In the genomic region with DNA sequence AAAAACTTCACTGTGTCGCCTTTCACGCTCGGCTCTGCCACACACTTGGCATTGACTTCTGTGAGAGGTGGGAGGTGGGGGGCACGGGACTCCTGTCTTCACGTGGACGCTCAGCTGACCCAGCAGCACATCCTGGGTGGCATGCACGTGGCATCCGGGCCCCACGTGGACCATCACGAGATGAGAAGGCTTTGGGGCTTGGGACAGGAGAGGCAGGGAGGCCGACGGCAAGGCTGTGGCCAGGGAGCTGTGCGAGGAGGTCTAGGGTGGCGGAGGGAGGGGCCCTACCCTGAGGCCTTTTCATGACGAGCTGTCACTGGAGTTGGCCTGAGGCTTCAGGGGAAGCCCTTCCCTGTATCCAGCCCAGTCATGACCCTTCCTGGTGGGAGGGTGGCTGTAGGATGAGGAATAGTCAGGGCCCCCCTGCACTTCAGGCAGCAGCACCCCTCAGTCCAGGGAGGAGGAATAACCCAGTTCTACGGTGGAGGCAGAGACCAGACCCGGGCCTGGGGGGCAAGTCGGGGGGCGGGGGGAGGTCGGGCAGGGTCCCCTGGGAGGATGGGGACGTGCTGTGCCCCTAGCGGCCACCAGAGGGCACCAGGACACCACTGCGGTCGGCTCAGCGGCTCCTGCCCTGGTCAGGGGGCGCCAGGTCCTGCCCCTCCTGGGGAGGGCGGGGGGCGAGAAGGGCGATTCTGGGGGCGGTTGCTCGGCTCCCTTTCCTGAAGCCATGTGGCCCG, we compare ENCODE assay signal across 1 cellular context.
TF ChIP-seq lines count a peak whose summit lies in the region.

No MANE protein-coding gene starts in this region.

TF ChIP-seq in WTC11, 78 proteins besides CTCF, POLR2A, EP300 and RAD21 (continued from another document):
- TF ChIP-seq, protein P1, sequence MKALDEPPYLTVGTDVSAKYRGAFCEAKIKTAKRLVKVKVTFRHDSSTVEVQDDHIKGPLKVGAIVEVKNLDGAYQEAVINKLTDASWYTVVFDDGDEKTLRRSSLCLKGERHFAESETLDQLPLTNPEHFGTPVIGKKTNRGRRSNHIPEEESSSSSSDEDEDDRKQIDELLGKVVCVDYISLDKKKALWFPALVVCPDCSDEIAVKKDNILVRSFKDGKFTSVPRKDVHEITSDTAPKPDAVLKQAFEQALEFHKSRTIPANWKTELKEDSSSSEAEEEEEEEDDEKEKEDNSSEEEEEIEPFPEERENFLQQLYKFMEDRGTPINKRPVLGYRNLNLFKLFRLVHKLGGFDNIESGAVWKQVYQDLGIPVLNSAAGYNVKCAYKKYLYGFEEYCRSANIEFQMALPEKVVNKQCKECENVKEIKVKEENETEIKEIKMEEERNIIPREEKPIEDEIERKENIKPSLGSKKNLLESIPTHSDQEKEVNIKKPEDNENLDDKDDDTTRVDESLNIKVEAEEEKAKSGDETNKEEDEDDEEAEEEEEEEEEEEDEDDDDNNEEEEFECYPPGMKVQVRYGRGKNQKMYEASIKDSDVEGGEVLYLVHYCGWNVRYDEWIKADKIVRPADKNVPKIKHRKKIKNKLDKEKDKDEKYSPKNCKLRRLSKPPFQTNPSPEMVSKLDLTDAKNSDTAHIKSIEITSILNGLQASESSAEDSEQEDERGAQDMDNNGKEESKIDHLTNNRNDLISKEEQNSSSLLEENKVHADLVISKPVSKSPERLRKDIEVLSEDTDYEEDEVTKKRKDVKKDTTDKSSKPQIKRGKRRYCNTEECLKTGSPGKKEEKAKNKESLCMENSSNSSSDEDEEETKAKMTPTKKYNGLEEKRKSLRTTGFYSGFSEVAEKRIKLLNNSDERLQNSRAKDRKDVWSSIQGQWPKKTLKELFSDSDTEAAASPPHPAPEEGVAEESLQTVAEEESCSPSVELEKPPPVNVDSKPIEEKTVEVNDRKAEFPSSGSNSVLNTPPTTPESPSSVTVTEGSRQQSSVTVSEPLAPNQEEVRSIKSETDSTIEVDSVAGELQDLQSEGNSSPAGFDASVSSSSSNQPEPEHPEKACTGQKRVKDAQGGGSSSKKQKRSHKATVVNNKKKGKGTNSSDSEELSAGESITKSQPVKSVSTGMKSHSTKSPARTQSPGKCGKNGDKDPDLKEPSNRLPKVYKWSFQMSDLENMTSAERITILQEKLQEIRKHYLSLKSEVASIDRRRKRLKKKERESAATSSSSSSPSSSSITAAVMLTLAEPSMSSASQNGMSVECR (CRISPR knock-in tag; IDR thresholded peaks at IDR 0.05; ENCODE audit: borderline replicate concordance): no peak
- TF ChIP-seq, protein P2, sequence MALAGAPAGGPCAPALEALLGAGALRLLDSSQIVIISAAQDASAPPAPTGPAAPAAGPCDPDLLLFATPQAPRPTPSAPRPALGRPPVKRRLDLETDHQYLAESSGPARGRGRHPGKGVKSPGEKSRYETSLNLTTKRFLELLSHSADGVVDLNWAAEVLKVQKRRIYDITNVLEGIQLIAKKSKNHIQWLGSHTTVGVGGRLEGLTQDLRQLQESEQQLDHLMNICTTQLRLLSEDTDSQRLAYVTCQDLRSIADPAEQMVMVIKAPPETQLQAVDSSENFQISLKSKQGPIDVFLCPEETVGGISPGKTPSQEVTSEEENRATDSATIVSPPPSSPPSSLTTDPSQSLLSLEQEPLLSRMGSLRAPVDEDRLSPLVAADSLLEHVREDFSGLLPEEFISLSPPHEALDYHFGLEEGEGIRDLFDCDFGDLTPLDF (CRISPR knock-in tag; IDR thresholded peaks at IDR 0.05): no peak
- TF ChIP-seq, protein P3, sequence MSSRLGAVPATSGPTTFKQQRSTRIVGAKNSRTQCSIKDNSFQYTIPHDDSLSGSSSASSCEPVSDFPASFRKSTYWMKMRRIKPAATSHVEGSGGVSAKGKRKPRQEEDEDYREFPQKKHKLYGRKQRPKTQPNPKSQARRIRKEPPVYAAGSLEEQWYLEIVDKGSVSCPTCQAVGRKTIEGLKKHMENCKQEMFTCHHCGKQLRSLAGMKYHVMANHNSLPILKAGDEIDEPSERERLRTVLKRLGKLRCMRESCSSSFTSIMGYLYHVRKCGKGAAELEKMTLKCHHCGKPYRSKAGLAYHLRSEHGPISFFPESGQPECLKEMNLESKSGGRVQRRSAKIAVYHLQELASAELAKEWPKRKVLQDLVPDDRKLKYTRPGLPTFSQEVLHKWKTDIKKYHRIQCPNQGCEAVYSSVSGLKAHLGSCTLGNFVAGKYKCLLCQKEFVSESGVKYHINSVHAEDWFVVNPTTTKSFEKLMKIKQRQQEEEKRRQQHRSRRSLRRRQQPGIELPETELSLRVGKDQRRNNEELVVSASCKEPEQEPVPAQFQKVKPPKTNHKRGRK (CRISPR knock-in tag; IDR thresholded peaks at IDR 0.05; ENCODE audit: borderline replicate concordance): no peak
- TF ChIP-seq ESRRA (CRISPR knock-in tag; IDR thresholded peaks at IDR 0.05; ENCODE audit: borderline replicate concordance): no peak
- no peak for TF ChIP-seq HMGA2 (CRISPR knock-in tag; IDR thresholded peaks at IDR 0.05)
- no peak for TF ChIP-seq ZNF671 (CRISPR knock-in tag; IDR thresholded peaks at IDR 0.05)
- no peak for TF ChIP-seq IRF2 (CRISPR knock-in tag; IDR thresholded peaks at IDR 0.05; ENCODE audit: borderline replicate concordance, low read depth)
- no peak for TF ChIP-seq MYBL2 (CRISPR knock-in tag; IDR thresholded peaks at IDR 0.05)
